Comparison of ENCODE assay signal across 5 cellular contexts in the genomic region with DNA sequence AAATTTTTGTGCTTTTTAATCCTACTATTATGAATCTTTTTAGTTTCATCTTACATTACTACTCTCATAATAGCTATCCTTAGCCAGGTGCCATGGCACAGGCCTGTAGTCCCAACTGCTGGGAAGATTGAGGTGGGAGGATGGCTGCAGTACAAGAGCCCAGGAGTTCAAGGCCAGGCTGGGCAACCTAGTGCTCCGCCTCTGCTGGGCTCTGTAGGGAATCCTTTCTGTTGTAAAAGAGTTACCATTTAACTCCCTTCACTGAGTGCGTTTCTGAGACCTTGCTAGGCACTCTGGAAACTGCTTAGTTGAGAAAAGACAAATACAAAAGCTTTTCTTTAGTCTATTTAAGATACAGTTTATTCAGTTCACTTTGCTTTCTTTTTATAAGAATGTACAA. TPM values are rescaled to one million over a fixed set of nuclear protein-coding genes. Genes with fewer than 3 reads are reported as not detected.
DNase-seq lines count a peak whose midpoint lies in the region; ATAC-seq, FAIRE-seq and TF ChIP-seq lines count a peak whose summit lies in the region.
"Not testable (repeated sequence)": the region's sequence is repeated elsewhere in the genome, so short reads cannot be mapped to it uniquely, and the experiment has no call there.

No MANE protein-coding gene starts in this region.

- H3K4me1 ChIP-seq in GM23338 (ENCODE audit: insufficient read depth); iPS DF 6.9 (ENCODE audit: control insufficient read depth, insufficient read depth, low read length); HepG2 (ENCODE audit: insufficient read depth, low read length): not testable (repeated sequence)

- intact Hi-C loops in HepG2 (cut with micrococcal nuclease; ENCODE audit: unreplicated experiment), result not testable (repeated sequence)

- H3K27me3 ChIP-seq in GM23338 (ENCODE audit: insufficient read depth); iPS DF 6.9 (ENCODE audit: control insufficient read depth, insufficient read depth, low read length); HepG2 (ENCODE audit: control insufficient read depth in 1 of 2, insufficient read depth in 2 of 2, low read length in 2 of 2): not testable (repeated sequence)

- H3K4me2 ChIP-seq in GM23338; HepG2 (ENCODE audit: low read depth, low read length): not testable (repeated sequence)

- H3K36me3 Mint-ChIP-seq in GM23338 (ENCODE audit: low read depth); T-helper 17 cell (ENCODE audit: low read depth): not testable (repeated sequence)
- H3K36me3 Mint-ChIP-seq in activated T-helper 17 cell treated with anti-CD3 and anti-CD28 coated beads, Interleukin-2, amount 50 U/mL, for 72 hours (ENCODE audit: low read depth), result peaks cover 23% of the 10 kb centered on the region

- in situ Hi-C loops in HepG2 (cut with HindIII; ENCODE audit: extremely low pct_ligation_motif_present, low pct_unique_long_range_greater_than_20kb), result not testable (repeated sequence)

- H3K9me3 ChIP-seq in T-helper 17 cell (ENCODE audit: control insufficient read depth, low read length, poor library complexity, severe bottlenecking); iPS DF 6.9 (ENCODE audit: control insufficient read depth, insufficient read depth, low read length); HepG2 (ENCODE audit: low read length): not testable (repeated sequence)

- not testable (repeated sequence) for H3K4me3 Mint-ChIP-seq in GM23338; T-helper 17 cell; activated T-helper 17 cell treated with anti-CD3 and anti-CD28 coated beads, Interleukin-2, amount 50 U/mL, for 72 hours

- H3K27ac Mint-ChIP-seq in GM23338, result not testable (repeated sequence)
- peak overlapping the region; percentile 24 for H3K27ac Mint-ChIP-seq in T-helper 17 cell
- peak overlapping the region; percentile 43 for H3K27ac Mint-ChIP-seq in activated T-helper 17 cell treated with anti-CD3 and anti-CD28 coated beads, Interleukin-2, amount 50 U/mL, for 72 hours

- H3K79me2 ChIP-seq in GM23338 (replicated peaks; ENCODE audit: insufficient read depth); HepG2 (ENCODE audit: insufficient read depth, low read length): not testable (repeated sequence)

- peak; percentile 72 for ATAC-seq in GM23338
- ATAC-seq in T-helper 17 cell; activated T-helper 17 cell treated with anti-CD3 and anti-CD28 coated beads, Interleukin-2, amount 50 U/mL, for 72 hours (replicated peaks); HepG2: not testable (repeated sequence)

- not testable (repeated sequence) for H3K27me3 Mint-ChIP-seq in GM23338 (ENCODE audit: insufficient read depth, low read depth, poor library complexity); T-helper 17 cell; activated T-helper 17 cell treated with anti-CD3 and anti-CD28 coated beads, Interleukin-2, amount 50 U/mL, for 72 hours

- not testable (repeated sequence) for H2AFZ ChIP-seq in GM23338; HepG2 (ENCODE audit: low read length)

- not testable (repeated sequence) for TF ChIP-seq EP300 in HepG2 (IDR thresholded peaks at IDR 0.05; ENCODE audit: low read depth in 2 of 2, low read length in 2 of 2); HepG2 (CRISPR knock-in tag; IDR thresholded peaks at IDR 0.05; ENCODE audit: borderline replicate concordance)

- BruUV-seq in HepG2 (replicated peaks; lab: Mats Ljungman, UMichigan), result not testable (repeated sequence)

- CTCF ChIA-PET in HepG2 (lab: Yijun Ruan, JAX; ENCODE audit: low intra/inter-chr PET ratio, low total read pairs), result not testable (repeated sequence)

- not testable (repeated sequence) for H3K36me3 ChIP-seq in GM23338 (ENCODE audit: insufficient read depth); iPS DF 6.9 (ENCODE audit: control insufficient read depth, insufficient read depth, low read length); HepG2 (replicated peaks in 1 of 2; ENCODE audit: control insufficient read depth in 1 of 2, insufficient read depth in 2 of 2, low read length in 2 of 2)

- not testable (repeated sequence) for H3K9ac ChIP-seq in HepG2 (ENCODE audit: insufficient read depth, low read depth, low read length)

- not testable (repeated sequence) for H3K27ac ChIP-seq in GM23338 (ENCODE audit: low read depth); iPS DF 6.9 (ENCODE audit: low read length); HepG2 (ENCODE audit: extremely low read length, insufficient read depth, low read length)

- TF ChIP-seq RAD21 in HepG2 (CRISPR knock-in tag; IDR thresholded peaks at IDR 0.05), result not testable (repeated sequence)

- not testable (repeated sequence) for H3K9me3 Mint-ChIP-seq in GM23338; activated T-helper 17 cell treated with anti-CD3 and anti-CD28 coated beads, Interleukin-2, amount 50 U/mL, for 72 hours

- not testable (repeated sequence) for FAIRE-seq in HepG2 (lab: Jason Lieb, UNC)

- TF ChIP-seq POLR2A in HepG2 (IDR thresholded peaks at IDR 0.05; ENCODE audit: insufficient read depth in 1 of 2, low read depth in 2 of 2, low read length in 2 of 2), result not testable (repeated sequence)

- no CpG with 5 or more reads among the region's 2 CpGs for WGBS in iPS DF 6.9 (ENCODE audit: insufficient coverage, insufficient read length)
- WGBS in HepG2 (ENCODE audit: low lambda C conversion rate), result 62% methylated on average over 2 of the region's 2 CpGs

- H3F3A ChIP-seq in GM23338 (replicated peaks; ENCODE audit: low read depth), result not testable (repeated sequence)

- peaks cover 20% of the 10 kb centered on the region; the same call in 2 of the 3 replicates for H3K4me1 Mint-ChIP-seq in GM23338
- H3K4me1 Mint-ChIP-seq in T-helper 17 cell; activated T-helper 17 cell treated with anti-CD3 and anti-CD28 coated beads, Interleukin-2, amount 50 U/mL, for 72 hours: not testable (repeated sequence)

- POLR2A ChIA-PET in HepG2 (lab: Yijun Ruan, JAX), result not testable (repeated sequence)

- not testable (repeated sequence) for H3K4me3 ChIP-seq in GM23338; iPS DF 6.9 (ENCODE audit: low read length); HepG2 (replicated peaks in 1 of 3; ENCODE audit: insufficient read depth in 1 of 3, low read depth in 2 of 3, low read length in 3 of 3)

- not testable (repeated sequence) for H4K20me1 ChIP-seq in GM23338 (replicated peaks; ENCODE audit: insufficient read depth); HepG2 (ENCODE audit: insufficient read depth, low read length)

- not testable (repeated sequence) for TF ChIP-seq CTCF in GM23338 (conservative IDR thresholded peaks at IDR 0.05; ENCODE audit: low read depth in 2 of 2); HepG2 (CRISPR knock-in tag; IDR thresholded peaks at IDR 0.05)

- DNase-seq in GM23338 (ENCODE audit: low spot score) (peak; percentile 33), iPS DF 6.9 (ENCODE audit: low read depth, low spot score) (peak; percentile 5), HepG2 (ENCODE audit: low spot score) (peak; percentile 23)
- DNase-seq in T-helper 17 cell, result not testable (repeated sequence)

- not testable (repeated sequence) for H3K9me2 ChIP-seq in GM23338 (ENCODE audit: insufficient read depth)

TF ChIP-seq in HepG2, 621 proteins besides CTCF, POLR2A, EP300 and RAD21:
- TF ChIP-seq RARA (CRISPR knock-in tag; IDR thresholded peaks at IDR 0.05) (peak; percentile 13; the same call in 1 of the 2 replicates), ZNF263 (CRISPR knock-in tag; IDR thresholded peaks at IDR 0.05) (0 out of 2 replicates have a peak, but pooled peaks have one; percentile 42)

RNA-seq across cellular contexts. Expression of gene CISD2, which starts 19.8 kb away (rescaled TPM):
- 34.1 and 39.0 TPM in 2 replicates for total RNA-seq in GM23338 (2014; rRNA removed; shearing (Covaris generic))
- polyA plus RNA-seq in GM23338 (2016; fragmentation: Nextera tagmentation; extraction: Ambion mirVana) (96.6 and 102 TPM in 2 replicates), HepG2 (2011; rRNA removed) (23.4 and 24.5 TPM in 2 replicates)
- total RNA-seq in T-helper 17 cell (10 to 100 TPM; 14.3 to 14.4 TPM), HepG2 (2016; rRNA removed; fragmentation: Illumina TruSeq; extraction: Trizol) (35.5 and 37.7 TPM in 2 replicates)
- total RNA-seq in activated T-helper 17 cell treated with anti-CD3 and anti-CD28 coated beads, Interleukin-2, amount 50 U/mL, for 72 hours, result 10 to 100 TPM; 24.6 to 35.6 TPM
- total RNA-seq in HepG2 (2016; cell fraction: cytosol; rRNA removed; fragmentation: Illumina TruSeq; extraction: Trizol; ENCODE audit: low read depth), result 44.0 and 52.2 TPM in 2 replicates
- 36.2 and 41.7 TPM in 2 replicates for total RNA-seq in HepG2 (2016; cell fraction: insoluble cytoplasmic fraction; rRNA removed; fragmentation: Illumina TruSeq; extraction: Trizol)
- total RNA-seq in HepG2 (2016; cell fraction: membrane; rRNA removed; fragmentation: Illumina TruSeq; extraction: Trizol), result 50.6 and 52.5 TPM in 2 replicates
- total RNA-seq in HepG2 (2016; cell fraction: nucleus; rRNA removed; fragmentation: Illumina TruSeq; extraction: Trizol), result 19.8 and 23.3 TPM in 2 replicates
- polyA plus RNA-seq in HepG2 (2011; cell fraction: cytosol; rRNA removed), result 12.7 and 14.1 TPM in 2 replicates
- 3.9 and 5.2 TPM in 2 replicates for polyA plus RNA-seq in HepG2 (2011; cell fraction: nucleus; rRNA removed)
- polyA plus RNA-seq in HepG2 (2012), result 40.0 and 43.1 TPM in 2 replicates
- polyA plus RNA-seq in HepG2 (2016; cell fraction: cytosol; fragmentation: Illumina TruSeq; extraction: Trizol; ENCODE audit: low read depth), result 65.0 and 79.1 TPM in 2 replicates
- polyA plus RNA-seq in HepG2 (2016; cell fraction: insoluble cytoplasmic fraction; fragmentation: Illumina TruSeq; extraction: Trizol; ENCODE audit: low read depth), result 46.6 and 50.9 TPM in 2 replicates
- 52.5 and 57.2 TPM in 2 replicates for polyA plus RNA-seq in HepG2 (2016; cell fraction: membrane; fragmentation: Illumina TruSeq; extraction: Trizol; ENCODE audit: low read depth)
- polyA plus RNA-seq in HepG2 (2016; cell fraction: nucleus; fragmentation: Illumina TruSeq; extraction: Trizol; ENCODE audit: insufficient read depth, low read depth), result 52.6 and 60.4 TPM in 2 replicates
- polyA minus RNA-seq in HepG2 (2011; rRNA and poly(A)+ RNA removed; ENCODE audit: low replicate concordance), result 25.6 and 28.4 TPM in 2 replicates
- polyA minus RNA-seq in HepG2 (2011; cell fraction: cytosol; rRNA and poly(A)+ RNA removed), result 13.2 and 14.0 TPM in 2 replicates
- polyA minus RNA-seq in HepG2 (2011; cell fraction: nucleus; rRNA and poly(A)+ RNA removed), result 5.6 and 6.4 TPM in 2 replicates
